In the genomic region with DNA sequence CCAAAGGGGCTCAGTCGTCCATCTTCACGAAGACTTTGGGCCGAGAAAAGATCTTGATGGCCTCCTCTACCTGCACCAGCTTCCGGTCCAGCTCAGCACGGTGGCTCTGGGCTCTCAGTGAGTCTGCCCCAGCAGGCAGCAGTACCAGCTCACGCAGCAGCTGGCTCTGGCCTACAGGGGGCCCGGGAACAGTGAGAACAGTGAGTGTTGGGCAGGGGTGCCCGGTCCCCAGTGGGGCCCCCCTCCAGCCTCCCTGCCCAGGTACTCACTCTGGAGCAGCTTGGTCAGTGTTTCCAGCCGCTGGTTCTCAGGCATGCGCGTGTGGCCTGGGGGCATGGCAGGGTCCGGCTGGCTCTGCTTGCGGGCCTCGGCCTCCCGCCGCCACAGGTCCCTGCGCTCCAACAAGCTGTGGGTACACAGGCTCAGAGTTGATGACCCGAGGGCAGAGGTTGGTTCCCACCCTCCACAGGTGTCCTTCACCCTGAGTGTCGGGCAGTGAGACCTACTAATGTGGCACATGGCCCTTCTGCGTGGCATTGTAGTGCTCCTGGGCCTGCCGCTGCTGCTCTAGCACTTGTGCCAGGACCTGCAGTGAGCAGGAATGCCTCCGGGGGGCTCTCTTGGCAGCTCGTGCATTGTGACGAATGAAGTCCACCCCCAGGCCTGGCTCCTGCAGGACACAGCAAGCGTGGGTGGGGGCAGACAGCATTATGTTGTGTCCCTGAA, we compare ENCODE assay signal across 10 cellular contexts. TPM values are rescaled to one million over a fixed set of nuclear protein-coding genes. Genes with fewer than 3 reads are reported as not detected.
DNase-seq lines count a peak whose midpoint lies in the region; ATAC-seq and TF ChIP-seq lines count a peak whose summit lies in the region.
"Had no signal": no experiment of that assay in that cellular context is flagged by ENCODE, and none has a peak within 500 bp of the region (broad histone marks: within the 10 kb centered on the region; RNA-seq: fewer than 3 reads in every experiment).

No MANE protein-coding gene starts in this region.

- no peak overlapping the region for H3K4me3 Mint-ChIP-seq in activated naive CD4-positive, alpha-beta T cell treated with anti-CD3 and anti-CD28 coated beads, Interleukin-2, amount 10 ng/mL, durations not matched to agents 7 days and 5 days

- H3K4me3 ChIP-seq in right lobe of liver: no peak overlapping the region
- H3K4me3 ChIP-seq: hepatocyte had no signal

- peaks cover 0 to 31% (median 14%) of the 10 kb centered on the region in 4 donors for H3K4me1 ChIP-seq in right lobe of liver

- H3K36me3 ChIP-seq in right lobe of liver: no peaks in the 10 kb centered on the region

- peaks cover 43% of the 10 kb centered on the region for H3K4me1 Mint-ChIP-seq in activated naive CD4-positive, alpha-beta T cell treated with anti-CD3 and anti-CD28 coated beads, Interleukin-2, amount 10 ng/mL, durations not matched to agents 7 days and 5 days

- DNase-seq in NCI-H345 (lab: John Stamatoyannopoulos, UW) (peak; percentile 22), NCI-H345 treated with DMSO at 0.1 percent for 48 hours (lab: John Stamatoyannopoulos, UW; ENCODE audit: unreplicated experiment) (no peak), HT-29 (ENCODE audit: low spot score) (peak; percentile 38), right lobe of liver (peak in 2 of 3 donors; percentile 77 to 82), omental fat pad (ENCODE audit: low spot score) (no peak), GOT3 (lab: John Stamatoyannopoulos, UW) (no peak)
- DNase-seq in activated naive CD4-positive, alpha-beta T cell treated with anti-CD3 and anti-CD28 coated beads, Interleukin-2, amount 10 ng/mL, durations not matched to agents 7 days and 5 days: peak; percentile 58

- peaks cover 13% of the 10 kb centered on the region for H3K36me3 Mint-ChIP-seq in activated naive CD4-positive, alpha-beta T cell treated with anti-CD3 and anti-CD28 coated beads, Interleukin-2, amount 10 ng/mL, durations not matched to agents 7 days and 5 days

- TF ChIP-seq POLR2A in right lobe of liver (IDR thresholded peaks at IDR 0.05): no peak

- peak in 1 of 4 donors; percentile 0 for ATAC-seq in right lobe of liver
- ATAC-seq in omental fat pad (ENCODE audit: low FRiP score): no peak
- no peak for ATAC-seq in GM21717 (IDR thresholded peaks at IDR 0.05; ENCODE audit: unreplicated experiment)
- ATAC-seq: activated naive CD4-positive, alpha-beta T cell treated with anti-CD3 and anti-CD28 coated beads, Interleukin-2, amount 50 U/mL, for 72 hours had no signal

- intact Hi-C loops in right lobe of liver (cut with DNase I): no loop called here

- CTCF ChIA-PET in activated naive CD4-positive, alpha-beta T cell treated with anti-CD3 and anti-CD28 coated beads, Interleukin-2, amount 10 ng/mL, durations not matched to agents 7 days and 5 days (lab: Charles Lee): interaction anchor here (0.5 to 10.0 kb wide), 10 partner anchors 9 to 279 kb away, joined by 3 to 151 read pairs (median 4); a partner anchor contains a TSS

- H3K27me3 Mint-ChIP-seq in activated naive CD4-positive, alpha-beta T cell treated with anti-CD3 and anti-CD28 coated beads, Interleukin-2, amount 10 ng/mL, durations not matched to agents 7 days and 5 days: peaks cover 4% of the 10 kb centered on the region

- TF ChIP-seq CTCF in right lobe of liver (IDR thresholded peaks at IDR 0.05): peak in 2 of 4 donors; percentile 11 to 28
- no peak for TF ChIP-seq CTCF in omental fat pad (IDR thresholded peaks at IDR 0.05)

- no peaks in the 10 kb centered on the region for H3K9me3 ChIP-seq in right lobe of liver

- peak overlapping the region in 1 of 3 donors; percentile 47 for H3K27ac ChIP-seq in right lobe of liver
- H3K27ac ChIP-seq: hepatocyte had no signal

- H3K9me3 Mint-ChIP-seq in activated naive CD4-positive, alpha-beta T cell treated with anti-CD3 and anti-CD28 coated beads, Interleukin-2, amount 10 ng/mL, durations not matched to agents 7 days and 5 days: no peaks in the 10 kb centered on the region
- H3K9me3 Mint-ChIP-seq: activated naive CD4-positive, alpha-beta T cell treated with anti-CD3 and anti-CD28 coated beads, Interleukin-2, amount 50 U/mL, for 72 hours had no signal

- no peak overlapping the region for H3K27ac Mint-ChIP-seq in activated naive CD4-positive, alpha-beta T cell treated with anti-CD3 and anti-CD28 coated beads, Interleukin-2, amount 10 ng/mL, durations not matched to agents 7 days and 5 days
- H3K27ac Mint-ChIP-seq: activated naive CD4-positive, alpha-beta T cell treated with anti-CD3 and anti-CD28 coated beads, Interleukin-2, amount 50 U/mL, for 72 hours had no signal

- WGBS in right lobe of liver (ENCODE audit: insufficient coverage, low coverage, low lambda C conversion rate, missing lambda C conversion rate): 20% methylated on average over 1 of the region's 25 CpGs

- H3K27me3 ChIP-seq in right lobe of liver: no peaks in the 10 kb centered on the region
- H3K27me3 ChIP-seq: hepatocyte had no signal

RNA-seq across cellular contexts. Expression of a gene that starts 2.6 kb away (rescaled TPM):
- total RNA-seq in HT-29 (2014; rRNA removed; shearing (Covaris generic)): 24.9 and 38.1 TPM in 2 replicates
- total RNA-seq in right lobe of liver (1 to 10 TPM; 1.3 to 4.8 (median 2.6) TPM), omental fat pad (10 to 100 TPM in 1 of 4 donors, 1 to 10 TPM in 3; 3.2 to 12.5 (median 4.6) TPM)

RNA-seq across cellular contexts. Expression of a gene that starts 3.2 kb away (rescaled TPM):
- 52.6 and 58.8 TPM in 2 replicates for total RNA-seq in HT-29 (2014; rRNA removed; shearing (Covaris generic))
- total RNA-seq in right lobe of liver: 1 to 10 TPM; 4.4 to 8.9 (median 7.3) TPM
- 10 to 100 TPM in 3 of 4 donors, 1 to 10 TPM in 1; 7.7 to 17.8 (median 13.7) TPM for total RNA-seq in omental fat pad

RNA-seq across cellular contexts. Expression of a gene that starts 3.3 kb away (rescaled TPM):
- total RNA-seq in HT-29 (2014; rRNA removed; shearing (Covaris generic)): 79.6 and 82.2 TPM in 2 replicates
- total RNA-seq in right lobe of liver: 1 to 10 TPM; 4.0 to 8.2 (median 5.9) TPM
- total RNA-seq in omental fat pad: 10 to 100 TPM in 3 of 4 donors, 1 to 10 TPM in 1; 9.5 to 21.3 (median 18.4) TPM

RNA-seq across cellular contexts. Expression of a gene that starts 3.3 kb away (rescaled TPM):
- 0.38 and 0.99 TPM in 2 replicates for total RNA-seq in HT-29 (2014; rRNA removed; shearing (Covaris generic))
- total RNA-seq in right lobe of liver (1 to 10 TPM; 1.4 to 4.3 (median 2.5) TPM), omental fat pad (1 to 10 TPM; 5.0 to 8.3 (median 7.6) TPM)

RNA-seq across cellular contexts. Expression of a gene that starts 18.4 kb away (rescaled TPM):
- total RNA-seq in HT-29 (2014; rRNA removed; shearing (Covaris generic)): 0.81 and 2.7 TPM in 2 replicates
- total RNA-seq in right lobe of liver (1 to 10 TPM in 3 of 6 experiments, under 1 TPM in 3; 0.39 to 3.4 (median 0.88) TPM), omental fat pad (1 to 10 TPM in 3 of 4 donors, under 1 TPM in 1; 0.93 to 7.6 (median 2.4) TPM)

Comparison
In these comparisons a context has a peak if more than half of its experiments do, and no peak if none do; other contexts are left out.
1. DNase-seq: peak in NCI-H345 (single experiment), HT-29 (single experiment), activated naive CD4-positive, alpha-beta T cell treated with anti-CD3 and anti-CD28 coated beads, Interleukin-2, amount 10 ng/mL, durations not matched to agents 7 days and 5 days (single experiment) and right lobe of liver (2 of 3); none in NCI-H345 treated with DMSO at 0.1 percent for 48 hours (single experiment), omental fat pad (single experiment) and GOT3 (single experiment).